Comparison of ENCODE assay signal across 19 cellular contexts in the genomic region with DNA sequence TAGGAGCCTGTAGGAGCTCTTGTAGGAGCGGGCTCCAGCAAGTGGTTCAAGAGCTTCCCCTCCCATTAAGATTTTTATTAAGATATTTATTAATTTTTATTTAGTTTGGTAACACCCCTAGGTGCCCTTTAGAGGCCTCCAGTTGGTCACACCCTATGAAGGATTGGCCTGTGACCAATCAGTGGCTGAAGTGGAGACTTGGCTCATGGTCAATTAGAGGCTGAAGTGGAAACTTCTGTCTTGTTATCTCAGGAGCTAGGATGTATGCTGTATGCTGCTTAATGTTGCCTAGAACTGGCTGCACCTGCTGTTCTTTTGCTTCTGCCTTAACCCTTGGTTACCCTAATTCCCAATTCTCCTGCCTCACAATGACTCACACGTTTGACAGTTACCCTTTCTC. TPM values are rescaled to one million over a fixed set of nuclear protein-coding genes. Genes with fewer than 3 reads are reported as not detected.
DNase-seq lines count a peak whose midpoint lies in the region; ATAC-seq and TF ChIP-seq lines count a peak whose summit lies in the region.
"Had no signal": no experiment of that assay in that cellular context is flagged by ENCODE, and none has a peak within 500 bp of the region (broad histone marks: within the 10 kb centered on the region; RNA-seq: fewer than 3 reads in every experiment).

No MANE protein-coding gene starts in this region.

- DNase-seq in Right ventricle myocardium inferior (ENCODE audit: missing footprints) (no peak), cardiac septum (ENCODE audit: low spot score) (no peak), NCI-H2029 treated with DMSO at 0.1 percent for 48 hours (lab: John Stamatoyannopoulos, UW) (peak; percentile 81), astrocyte of the hippocampus (ENCODE audit: low read depth, low spot score) (peak; percentile 35), testis (peak; percentile 34)
- no peak for DNase-seq in activated naive CD4-positive, alpha-beta T cell treated with Interleukin-2 at 50 U/mL for 16 hours
- DNase-seq: CD4-positive, alpha-beta T cell; COR-L47; GM23248; KG1; NCI-H1092 treated with DMSO at 0.1 percent for 48 hours; NCI-H2107; NCI-H2227 treated with DMSO at 0.1 percent for 48 hours; NCI-H82; OCI-M1 had no signal

- peaks cover 31% of the 10 kb centered on the region for H3K4me1 ChIP-seq in testis
- H3K4me1 ChIP-seq: HAP-1 had no signal

- H3K36me3 ChIP-seq in testis (ENCODE audit: low read depth, missing control alignments): no peaks in the 10 kb centered on the region
- H3K36me3 ChIP-seq: BLaER1, HAP-1 had no signal

- intact Hi-C loops in Right ventricle myocardium inferior (cut with DNase I): no loop called here
- intact Hi-C loops in cardiac septum (cut with DNase I): loop anchor here (10.0 kb wide), 2 partner anchors 157 to 277 kb away; no protein-coding TSS in a partner anchor
- intact Hi-C loops in testis (cut with DNase I; ENCODE audit: low total_unique reads): no loop called here

- ATAC-seq in Right ventricle myocardium inferior: peak; percentile 57
- no peak for ATAC-seq in HG03108 (IDR thresholded peaks at IDR 0.05; ENCODE audit: unreplicated experiment)

- no peak overlapping the region for H3K4me3 ChIP-seq in testis
- H3K4me3 ChIP-seq: BLaER1, GM23248, HAP-1 had no signal

- no peaks in the 10 kb centered on the region for H3K27me3 ChIP-seq in testis
- H3K27me3 ChIP-seq: BLaER1 had no signal

- WGBS in testis, 2 donors: 56 to 80% methylated on average over 2 of the region's 2 CpGs

- H3K9me3 ChIP-seq in testis: no peaks in the 10 kb centered on the region
- H3K9me3 ChIP-seq: HAP-1 had no signal

- peak overlapping the region; percentile 24 to 51 for H3K27ac ChIP-seq in testis
- H3K27ac ChIP-seq: BLaER1, GM23248 had no signal

- no peak for TF ChIP-seq POLR2A in testis (IDR thresholded peaks at IDR 0.05)

- TF ChIP-seq CTCF in testis (IDR thresholded peaks at IDR 0.05): no peak

RNA-seq across cellular contexts. Expression of a gene that starts 48.7 kb away (rescaled TPM):
- total RNA-seq in Right ventricle myocardium inferior (0.81 TPM), cardiac septum (9.8 TPM), testis (1 to 10 TPM; 2.3 to 2.4 TPM)
- polyA plus RNA-seq in testis (ENCODE audit: insufficient read depth, low read depth, low replicate concordance): 16.5 TPM
- total RNA-seq: CD4-positive, alpha-beta T cell; GM23248; SK-MEL-5 had no signal
- polyA plus RNA-seq: GM23248 had no signal

Comparison
In these comparisons a context has a peak if more than half of its experiments do, and no peak if none do; other contexts are left out.
1. DNase-seq: peak in NCI-H2029 treated with DMSO at 0.1 percent for 48 hours (single experiment), astrocyte of the hippocampus (single experiment) and testis (single experiment); none in Right ventricle myocardium inferior (single experiment), cardiac septum (single experiment) and activated naive CD4-positive, alpha-beta T cell treated with Interleukin-2 at 50 U/mL for 16 hours (single experiment).